ENCODE assay signal across 20 cellular contexts in the genomic region with DNA sequence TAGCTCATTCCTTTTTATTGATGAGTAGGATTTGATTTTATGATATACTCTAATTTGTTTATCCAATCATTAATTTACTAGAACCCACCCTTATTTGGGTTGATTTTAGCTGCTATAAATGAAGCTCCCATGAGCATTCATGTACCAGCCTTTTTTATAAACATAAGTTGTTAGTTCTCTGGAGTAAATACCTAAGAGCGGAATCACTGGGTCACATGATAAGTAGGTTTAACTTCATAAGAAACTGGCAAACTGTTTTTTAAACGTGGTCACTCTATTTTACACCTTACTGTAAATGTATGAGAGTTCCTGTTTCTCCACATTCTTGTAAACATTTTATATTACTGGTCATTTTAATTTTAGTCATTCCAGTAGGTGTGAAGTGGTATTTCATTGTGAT.
A peak's percentile ranks its signal among the peaks of the same experiment; 100 is the strongest.
DNase-seq lines count a peak whose midpoint lies in the region; ATAC-seq and TF ChIP-seq lines count a peak whose summit lies in the region.
"Had no signal": no experiment of that assay in that cellular context is flagged by ENCODE, and none has a peak within 500 bp of the region (broad histone marks: within the 10 kb centered on the region; RNA-seq: fewer than 3 reads in every experiment).

No MANE protein-coding gene starts in this region.

- no peaks in the 10 kb centered on the region for H3K27me3 ChIP-seq in stomach

- H3K9me3 ChIP-seq in stomach = no peaks in the 10 kb centered on the region
- H3K9me3 ChIP-seq: HAP-1 had no signal

- no peak for TF ChIP-seq POLR2A in stomach (IDR thresholded peaks at IDR 0.05)

- H3K4me1 ChIP-seq in stomach = no peaks in the 10 kb centered on the region
- H3K4me1 ChIP-seq: HAP-1 had no signal

- no peaks in the 10 kb centered on the region for H3K36me3 Mint-ChIP-seq in chondrocyte (ENCODE audit: low read depth)
- H3K36me3 Mint-ChIP-seq in HFFc6 (ENCODE audit: low read depth) = peaks cover 5% of the 10 kb centered on the region; the same call in 1 of the 2 replicates
- H3K36me3 Mint-ChIP-seq in activated naive CD8-positive, alpha-beta T cell treated with anti-CD3 and anti-CD28 coated beads, Interleukin-2, amount 50 U/mL, for 24 hours (ENCODE audit: low read depth) = no peaks in the 10 kb centered on the region

- no peak for ATAC-seq in activated naive CD8-positive, alpha-beta T cell treated with anti-CD3 and anti-CD28 coated beads, Interleukin-2, amount 50 U/mL, for 24 hours

- TF ChIP-seq CTCF in chondrocyte (IDR thresholded peaks at IDR 0.05) (no peak), foreskin fibroblast (IDR thresholded peaks at IDR 0.05; ENCODE audit: low read depth, low read length) (no peak), HFFc6 (IDR thresholded peaks at IDR 0.05) (no peak), stomach (IDR thresholded peaks at IDR 0.05) (no peak)

- H3K27ac ChIP-seq in stomach = no peak overlapping the region
- H3K27ac ChIP-seq: PC-9, RWPE1 had no signal

- H3K27ac Mint-ChIP-seq in chondrocyte (ENCODE audit: unreplicated experiment) (peak overlapping the region; percentile 12), HFFc6 (no peak overlapping the region; the same call in 1 of the 2 replicates)
- H3K27ac Mint-ChIP-seq in activated naive CD8-positive, alpha-beta T cell treated with anti-CD3 and anti-CD28 coated beads, Interleukin-2, amount 50 U/mL, for 24 hours = no peak overlapping the region
- H3K27ac Mint-ChIP-seq: B cell had no signal

- H3K36me3 ChIP-seq in stomach = no peaks in the 10 kb centered on the region
- H3K36me3 ChIP-seq: HAP-1 had no signal

- DNase-seq in A172 (ENCODE audit: low spot score) (peak; percentile 19), LHCN-M2 (ENCODE audit: low read depth) (peak; percentile 40), chondrocyte (ENCODE audit: low spot score) (no peak), foreskin fibroblast (peak; percentile 13 to 44), HFFc6 (no peak), stomach (no peak), NCI-H146 (lab: John Stamatoyannopoulos, UW) (no peak)
- no peak for DNase-seq in activated naive CD8-positive, alpha-beta T cell treated with anti-CD3 and anti-CD28 coated beads, Interleukin-2, amount 50 U/mL, for 24 hours
- DNase-seq: 8988T, DND-41, GF-D8, KG1, NCI-H1417 treated with DMSO at 0.1 percent for 48 hours, NCI-H2029, NCI-H526, PC-9, SIG-M5 had no signal

- H3K4me1 Mint-ChIP-seq in chondrocyte (ENCODE audit: low read depth) (peaks cover 50% of the 10 kb centered on the region), HFFc6 (ENCODE audit: low read depth) (no peaks in the 10 kb centered on the region; the same call in none of the 2 replicates)
- no peaks in the 10 kb centered on the region for H3K4me1 Mint-ChIP-seq in activated naive CD8-positive, alpha-beta T cell treated with anti-CD3 and anti-CD28 coated beads, Interleukin-2, amount 50 U/mL, for 24 hours
- H3K4me1 Mint-ChIP-seq: B cell had no signal

- H3K27me3 Mint-ChIP-seq in chondrocyte (ENCODE audit: low read depth) = no peaks in the 10 kb centered on the region
- H3K27me3 Mint-ChIP-seq in HFFc6 (ENCODE audit: insufficient read depth) = no peaks in the 10 kb centered on the region
- H3K27me3 Mint-ChIP-seq in activated naive CD8-positive, alpha-beta T cell treated with anti-CD3 and anti-CD28 coated beads, Interleukin-2, amount 50 U/mL, for 24 hours = no peaks in the 10 kb centered on the region
- H3K27me3 Mint-ChIP-seq: B cell had no signal

- H3K9me3 Mint-ChIP-seq in chondrocyte (ENCODE audit: low read depth) (peaks cover 6% of the 10 kb centered on the region), HFFc6 (peaks cover 5% of the 10 kb centered on the region; the same call in 1 of the 2 replicates)
- H3K9me3 Mint-ChIP-seq in activated naive CD8-positive, alpha-beta T cell treated with anti-CD3 and anti-CD28 coated beads, Interleukin-2, amount 50 U/mL, for 24 hours = no peaks in the 10 kb centered on the region

- H3K4me3 ChIP-seq in foreskin fibroblast (ENCODE audit: low read depth in 1 of 2, low read length in 2 of 2) (no peak overlapping the region), stomach (no peak overlapping the region)
- H3K4me3 ChIP-seq: HAP-1, PC-9 had no signal

- TF ChIP-seq EP300 in stomach (IDR thresholded peaks at IDR 0.05) = no peak

- no peak overlapping the region for H3K4me3 Mint-ChIP-seq in chondrocyte (ENCODE audit: unreplicated experiment)
- no peak overlapping the region for H3K4me3 Mint-ChIP-seq in HFFc6
- H3K4me3 Mint-ChIP-seq in activated naive CD8-positive, alpha-beta T cell treated with anti-CD3 and anti-CD28 coated beads, Interleukin-2, amount 50 U/mL, for 24 hours = no peak overlapping the region
- H3K4me3 Mint-ChIP-seq: B cell had no signal

- intact Hi-C loops in stomach (cut with DNase I; ENCODE audit: low total_unique reads) = no loop called here

- WGBS in stomach, 5 donors = 44 to 59% (median 58%) methylated on average over 2 of the region's 2 CpGs

Comparison
In these comparisons a context has a peak if more than half of its experiments do, and no peak if none do; other contexts are left out.
1. DNase-seq: peak in A172 (single experiment), LHCN-M2 (single experiment) and foreskin fibroblast (2 of 2); none in chondrocyte (single experiment), HFFc6 (single experiment), stomach (single experiment), activated naive CD8-positive, alpha-beta T cell treated with anti-CD3 and anti-CD28 coated beads, Interleukin-2, amount 50 U/mL, for 24 hours (single experiment) and NCI-H146 (single experiment).